In genomic region chrX:30312858-30313257, GRCh38 we compare ENCODE assay signal across 21 cellular contexts. TPM values are rescaled to one million over a fixed set of nuclear protein-coding genes. Genes with fewer than 3 reads are reported as not detected.
DNase-seq lines count a peak whose midpoint lies in the region; ATAC-seq, FAIRE-seq and TF ChIP-seq lines count a peak whose summit lies in the region.
"Had no signal": no experiment of that assay in that cellular context is flagged by ENCODE, and none has a peak within 500 bp of the region (broad histone marks: within the 10 kb centered on the region; RNA-seq: fewer than 3 reads in every experiment).

No MANE protein-coding gene starts in this region.

- H3K4me1 ChIP-seq in breast epithelium (no peaks in the 10 kb centered on the region), PC-3 (ENCODE audit: insufficient read depth, low read length) (no peaks in the 10 kb centered on the region), astrocyte (ENCODE audit: insufficient read depth, low read length) (peaks cover 5% of the 10 kb centered on the region), skeletal muscle satellite cell (ENCODE audit: control insufficient read depth, insufficient read depth, low read length) (peaks cover 7% of the 10 kb centered on the region)
- H3K4me1 ChIP-seq: HAP-1 had no signal

- H3K4me2 ChIP-seq in PC-3 (ENCODE audit: low read length) (peak overlapping the region; percentile 66), astrocyte (ENCODE audit: low read length) (no peak overlapping the region), skeletal muscle satellite cell (ENCODE audit: low read length) (peak overlapping the region; percentile 39)
- H3K4me2 ChIP-seq: GM23338 had no signal

- peaks cover 6% of the 10 kb centered on the region for H3K4me1 Mint-ChIP-seq in MCF 10A (ENCODE audit: insufficient read depth, unreplicated experiment)
- peaks cover 9% of the 10 kb centered on the region for H3K4me1 Mint-ChIP-seq in astrocyte (ENCODE audit: low read depth, unreplicated experiment)
- H3K4me1 Mint-ChIP-seq: CD8-positive, alpha-beta memory T cell; GM23338 had no signal

- no peaks in the 10 kb centered on the region for H4K20me1 ChIP-seq in PC-3 (ENCODE audit: low read length)
- H4K20me1 ChIP-seq in astrocyte (ENCODE audit: insufficient read depth, low read length) = no peaks in the 10 kb centered on the region

- H3K27ac Mint-ChIP-seq in MCF 10A (ENCODE audit: low read depth, unreplicated experiment) (no peak overlapping the region), astrocyte (ENCODE audit: unreplicated experiment) (no peak overlapping the region)
- H3K27ac Mint-ChIP-seq: CD8-positive, alpha-beta memory T cell; GM23338; IgD-negative memory B cell had no signal

- H3K27me3 ChIP-seq in breast epithelium (peaks cover 3 to 26% of the 10 kb centered on the region in 2 donors), PC-3 (ENCODE audit: low read length) (no peaks in the 10 kb centered on the region), astrocyte (ENCODE audit: insufficient read depth, low read length) (peaks cover 9% of the 10 kb centered on the region), skeletal muscle satellite cell (ENCODE audit: control insufficient read depth, insufficient read depth, low read length) (peaks cover 11% of the 10 kb centered on the region)

- DNase-seq in MCF 10A (ENCODE audit: unreplicated experiment) (peak; percentile 7), breast epithelium (ENCODE audit: low spot score in 2 of 2) (no peak), PC-3 (peak; percentile 42), astrocyte (ENCODE audit: low read depth) (peak; percentile 3), dermis blood vessel endothelial cell (no peak), NCI-H1930 (lab: John Stamatoyannopoulos, UW) (no peak)
- DNase-seq: 8988T; Calu3; CD8-positive, alpha-beta memory T cell; NCI-H1105 treated with DMSO at 0.1 percent for 48 hours; NCI-H2081 treated with DMSO at 0.1 percent for 48 hours; NCI-H2171 treated with DMSO at 0.1 percent for 48 hours; NCI-H446; NCI-H526 treated with DMSO at 0.1 percent for 48 hours had no signal

- H3K9me2 ChIP-seq in PC-3 (replicated peaks; ENCODE audit: low read length) = no peaks in the 10 kb centered on the region

- H3K9me3 ChIP-seq in breast epithelium = no peaks in the 10 kb centered on the region
- H3K9me3 ChIP-seq in PC-3 (ENCODE audit: low read length) = no peaks in the 10 kb centered on the region
- H3K9me3 ChIP-seq in astrocyte (ENCODE audit: insufficient read depth, low read depth, low read length) = no peaks in the 10 kb centered on the region
- H3K9me3 ChIP-seq in skeletal muscle satellite cell (replicated peaks; ENCODE audit: low read length) = no peaks in the 10 kb centered on the region
- H3K9me3 ChIP-seq: HAP-1 had no signal

- H3K9me3 Mint-ChIP-seq in MCF 10A (ENCODE audit: unreplicated experiment) = no peaks in the 10 kb centered on the region
- no peaks in the 10 kb centered on the region for H3K9me3 Mint-ChIP-seq in astrocyte (ENCODE audit: unreplicated experiment)
- H3K9me3 Mint-ChIP-seq: GM23338, IgD-negative memory B cell had no signal

- POLR2A ChIA-PET in MCF 10A (lab: Yijun Ruan, JAX) = no interaction called here
- POLR2A ChIA-PET in PC-3 (lab: Charles Lee; ENCODE audit: unreplicated experiment) = no interaction called here

- H3K27me3 Mint-ChIP-seq in MCF 10A (ENCODE audit: insufficient read depth, unreplicated experiment) (peaks cover 38% of the 10 kb centered on the region), astrocyte (ENCODE audit: low read depth, unreplicated experiment) (peaks cover 7% of the 10 kb centered on the region)

- H3K4me3 Mint-ChIP-seq in MCF 10A (ENCODE audit: unreplicated experiment) (no peak overlapping the region), astrocyte (ENCODE audit: unreplicated experiment) (no peak overlapping the region)
- H3K4me3 Mint-ChIP-seq: CD8-positive, alpha-beta memory T cell; GM23338; IgD-negative memory B cell had no signal

- no peak overlapping the region for H3K9ac ChIP-seq in PC-3 (ENCODE audit: low read length)
- no peak overlapping the region for H3K9ac ChIP-seq in astrocyte (ENCODE audit: low read length)
- H3K9ac ChIP-seq in skeletal muscle satellite cell (ENCODE audit: low read depth, low read length) = no peak overlapping the region

- BruUV-seq in MCF 10A (replicated peaks; lab: Mats Ljungman, UMichigan) (no TSS peak), PC-3 (replicated peaks; lab: Mats Ljungman, UMichigan) (no TSS peak)

- intact Hi-C loops in MCF 10A (cut with micrococcal nuclease) (no loop called here), breast epithelium (cut with DNase I; ENCODE audit: low total_unique reads) (no loop called here), PC-3 (cut with micrococcal nuclease) (no loop called here)

- no peaks in the 10 kb centered on the region for H3F3A ChIP-seq in PC-3 (ENCODE audit: low read length, unreplicated experiment)

- H2AFZ ChIP-seq in PC-3 (ENCODE audit: low read length) (peak overlapping the region; percentile 52; the same call in 1 of the 2 replicates), astrocyte (ENCODE audit: low read depth, low read length) (no peak overlapping the region)
- H2AFZ ChIP-seq: GM23338 had no signal

- CTCF ChIA-PET in MCF 10A (lab: Yijun Ruan, JAX) (interaction anchor here (0.7 kb wide), 1 partner anchor 118 kb away, joined by 5 read pairs; no protein-coding TSS in a partner anchor), PC-3 (lab: Charles Lee) (no interaction called here)

- H3K36me3 Mint-ChIP-seq in MCF 10A (ENCODE audit: insufficient read depth, unreplicated experiment) (no peaks in the 10 kb centered on the region), astrocyte (ENCODE audit: low read depth, unreplicated experiment) (no peaks in the 10 kb centered on the region)
- H3K36me3 Mint-ChIP-seq: CD8-positive, alpha-beta memory T cell; IgD-negative memory B cell had no signal

- no peak for TF ChIP-seq POLR2A in breast epithelium (IDR thresholded peaks at IDR 0.05)

- TF ChIP-seq CTCF in MCF 10A (IDR thresholded peaks at IDR 0.05; ENCODE audit: unreplicated experiment) = no peak
- no peak for TF ChIP-seq CTCF in breast epithelium (IDR thresholded peaks at IDR 0.05)
- no peak for TF ChIP-seq CTCF in PC-3 (conservative IDR thresholded peaks at IDR 0.05; ENCODE audit: low read depth, low read length)
- TF ChIP-seq CTCF in astrocyte (IDR thresholded peaks at IDR 0.05; ENCODE audit: insufficient read depth, low read depth, low read length) = no peak

- H3K27ac ChIP-seq in breast epithelium = no peak overlapping the region
- H3K27ac ChIP-seq in PC-3 (ENCODE audit: low read length) = no peak overlapping the region
- no peak overlapping the region for H3K27ac ChIP-seq in astrocyte (ENCODE audit: low read depth, low read length)
- H3K27ac ChIP-seq: C4-2B had no signal

- H3K36me3 ChIP-seq in breast epithelium (no peaks in the 10 kb centered on the region), PC-3 (ENCODE audit: low read depth, low read length) (no peaks in the 10 kb centered on the region), astrocyte (ENCODE audit: insufficient read depth, low read length) (no peaks in the 10 kb centered on the region), skeletal muscle satellite cell (ENCODE audit: insufficient read depth, low read length) (no peaks in the 10 kb centered on the region)
- H3K36me3 ChIP-seq: HAP-1 had no signal

- ATAC-seq in PC-3 (no peak), GM19328 (IDR thresholded peaks at IDR 0.05; ENCODE audit: unreplicated experiment) (no peak)
- ATAC-seq: GM23338 had no signal

- no peak for FAIRE-seq in astrocyte (lab: Jason Lieb, UNC)

- H3K79me2 ChIP-seq in PC-3 (ENCODE audit: low read length) = no peaks in the 10 kb centered on the region
- H3K79me2 ChIP-seq in astrocyte (ENCODE audit: insufficient read depth, low read length) = no peaks in the 10 kb centered on the region

- no peak overlapping the region for H3K4me3 ChIP-seq in breast epithelium
- H3K4me3 ChIP-seq in PC-3 (ENCODE audit: low read length) = peak overlapping the region; percentile 44
- H3K4me3 ChIP-seq in astrocyte (ENCODE audit: insufficient read depth, low read depth, low read length) = no peak overlapping the region
- H3K4me3 ChIP-seq in skeletal muscle satellite cell (ENCODE audit: low read length) = no peak overlapping the region
- H3K4me3 ChIP-seq: GM23338, HAP-1 had no signal

RNA-seq across cellular contexts. Expression of gene NR0B1, which starts 3.7 kb away (rescaled TPM):
- total RNA-seq in MCF 10A (2022) (not detected in 2 replicates), breast epithelium (not detected), PC-3 (2014; rRNA removed) (not detected in 2 replicates), astrocyte (0.25 TPM in 1 of 2 replicates, not detected in the other), dermis blood vessel endothelial cell (not detected in 2 replicates)
- total RNA-seq in skeletal muscle satellite cell (2012; rRNA removed) = 0.22 and 1.8 TPM in 2 replicates
- total RNA-seq: Calu3; CD8-positive, alpha-beta memory T cell; G401 had no signal

Comparison
In these comparisons a context has a peak if more than half of its experiments do, and no peak if none do; other contexts are left out.
1. DNase-seq: peak in MCF 10A (single experiment), PC-3 (single experiment) and astrocyte (single experiment); none in breast epithelium (0 of 2), dermis blood vessel endothelial cell (single experiment) and NCI-H1930 (0 of 2).